In the genomic region with DNA sequence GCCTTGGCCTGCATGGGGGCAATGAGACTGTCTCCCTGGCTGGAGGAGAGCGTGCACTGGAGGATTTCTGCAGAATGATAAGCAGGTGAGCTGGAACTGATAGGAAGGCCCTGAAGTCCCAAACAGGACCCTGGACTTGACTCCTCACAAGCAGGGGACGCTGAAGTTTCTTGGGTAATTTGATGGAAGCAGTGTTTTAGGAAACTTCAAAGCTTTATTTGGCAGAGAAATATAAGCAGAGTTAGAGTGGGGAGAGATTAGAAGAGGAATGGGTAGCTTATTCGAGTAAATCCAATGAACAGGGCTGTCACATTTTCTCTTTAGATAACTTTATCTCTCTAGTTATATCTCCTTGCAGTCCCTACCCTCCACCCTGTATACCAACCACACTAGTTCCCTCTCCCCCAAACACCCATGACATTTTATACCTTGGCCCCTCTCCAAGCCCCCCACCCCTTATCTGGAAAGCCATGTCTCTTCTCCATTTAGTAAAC, we compare ENCODE assay signal across 17 cellular contexts.
"Had no signal": no experiment of that assay in that cellular context is flagged by ENCODE, and none has a peak within 500 bp of the region (broad histone marks: within the 10 kb centered on the region; RNA-seq: fewer than 3 reads in every experiment).

No MANE protein-coding gene starts in this region.

- H3K36me3 ChIP-seq: cardiac muscle cell, esophagus squamous epithelium, neural progenitor cell, ovary, sigmoid colon, uterus had no signal

- ATAC-seq: activated CD4-positive, alpha-beta T cell treated with anti-CD3 and anti-CD28 coated beads for 36 hours; naive thymus-derived CD4-positive, alpha-beta T cell; stimulated activated effector memory CD8-positive, alpha-beta T cell treated with anti-CD3 and anti-CD28 coated beads, Interleukin-12 subunit alpha, Interleukin-12 subunit beta, amount 100 ng/mL, for 72 hours had no signal

- H3K9me3 ChIP-seq: esophagus squamous epithelium, ovary, uterus had no signal

- DNase-seq: activated CD4-positive, alpha-beta T cell treated with anti-CD3 and anti-CD28 coated beads for 36 hours; activated CD4-positive, alpha-beta T cell treated with anti-CD3 and anti-CD28 coated beads, Interleukin-2, amount 50 U/mL, for 48 hours; dermis blood vessel endothelial cell; effector memory CD4-positive, alpha-beta T cell; esophagus squamous epithelium; naive thymus-derived CD4-positive, alpha-beta T cell; ovary; sigmoid colon; stimulated activated CD4-positive, alpha-beta T cell treated with anti-CD3 and anti-CD28 coated beads, Interleukin-4, amount 100 ng/mL, for 24 hours; T1000; uterus had no signal

- H3K36me3 Mint-ChIP-seq: activated naive CD8-positive, alpha-beta T cell; memory B cell; stimulated activated effector memory CD8-positive, alpha-beta T cell treated with anti-CD3 and anti-CD28 coated beads, Interleukin-12 subunit alpha, Interleukin-12 subunit beta, amount 100 ng/mL, for 72 hours had no signal

- H3K27ac ChIP-seq: cardiac muscle cell, esophagus squamous epithelium, neural progenitor cell, ovary, sigmoid colon, uterus had no signal

- H3K4me1 Mint-ChIP-seq: activated CD4-positive, alpha-beta T cell treated with anti-CD3 and anti-CD28 coated beads for 36 hours; memory B cell; stimulated activated effector memory CD8-positive, alpha-beta T cell treated with anti-CD3 and anti-CD28 coated beads, Interleukin-12 subunit alpha, Interleukin-12 subunit beta, amount 100 ng/mL, for 72 hours had no signal

- H3K4me1 ChIP-seq: uterus had no signal

- H3K27me3 ChIP-seq: cardiac muscle cell, ovary, sigmoid colon, uterus had no signal

- H3K9me3 Mint-ChIP-seq: activated T-helper 1 cell treated with anti-CD3 and anti-CD28 coated beads, Interleukin-12 subunit alpha, Interleukin-12 subunit beta, Interleukin-2, Interleukin-4 antibody, amounts not matched to agents 30 ng/mL and 10 ng/mL and 1 ng/mL, durations not matched to agents 14 hours and 24 hours and 36 hours had no signal

- H3K27ac Mint-ChIP-seq: activated CD4-positive, alpha-beta T cell treated with anti-CD3 and anti-CD28 coated beads for 36 hours; activated naive CD8-positive, alpha-beta T cell; activated T-helper 1 cell treated with anti-CD3 and anti-CD28 coated beads, Interleukin-12 subunit alpha, Interleukin-12 subunit beta, Interleukin-2, Interleukin-4 antibody, amounts not matched to agents 30 ng/mL and 10 ng/mL and 1 ng/mL, durations not matched to agents 14 hours and 24 hours and 36 hours; memory B cell; naive thymus-derived CD4-positive, alpha-beta T cell; neural progenitor cell; stimulated activated effector memory CD8-positive, alpha-beta T cell treated with anti-CD3 and anti-CD28 coated beads, Interleukin-12 subunit alpha, Interleukin-12 subunit beta, amount 100 ng/mL, for 72 hours had no signal

- H3K4me3 Mint-ChIP-seq: activated CD4-positive, alpha-beta T cell treated with anti-CD3 and anti-CD28 coated beads for 36 hours; activated naive CD8-positive, alpha-beta T cell; activated T-helper 1 cell treated with anti-CD3 and anti-CD28 coated beads, Interleukin-12 subunit alpha, Interleukin-12 subunit beta, Interleukin-2, Interleukin-4 antibody, amounts not matched to agents 30 ng/mL and 10 ng/mL and 1 ng/mL, durations not matched to agents 14 hours and 24 hours and 36 hours; memory B cell; naive thymus-derived CD4-positive, alpha-beta T cell; neural progenitor cell; stimulated activated effector memory CD8-positive, alpha-beta T cell treated with anti-CD3 and anti-CD28 coated beads, Interleukin-12 subunit alpha, Interleukin-12 subunit beta, amount 100 ng/mL, for 72 hours had no signal

- H3K4me3 ChIP-seq: cardiac muscle cell, esophagus squamous epithelium, neural progenitor cell, ovary, sigmoid colon, uterus had no signal
